1 cellular context compared by ENCODE assay signal in the genomic region with DNA sequence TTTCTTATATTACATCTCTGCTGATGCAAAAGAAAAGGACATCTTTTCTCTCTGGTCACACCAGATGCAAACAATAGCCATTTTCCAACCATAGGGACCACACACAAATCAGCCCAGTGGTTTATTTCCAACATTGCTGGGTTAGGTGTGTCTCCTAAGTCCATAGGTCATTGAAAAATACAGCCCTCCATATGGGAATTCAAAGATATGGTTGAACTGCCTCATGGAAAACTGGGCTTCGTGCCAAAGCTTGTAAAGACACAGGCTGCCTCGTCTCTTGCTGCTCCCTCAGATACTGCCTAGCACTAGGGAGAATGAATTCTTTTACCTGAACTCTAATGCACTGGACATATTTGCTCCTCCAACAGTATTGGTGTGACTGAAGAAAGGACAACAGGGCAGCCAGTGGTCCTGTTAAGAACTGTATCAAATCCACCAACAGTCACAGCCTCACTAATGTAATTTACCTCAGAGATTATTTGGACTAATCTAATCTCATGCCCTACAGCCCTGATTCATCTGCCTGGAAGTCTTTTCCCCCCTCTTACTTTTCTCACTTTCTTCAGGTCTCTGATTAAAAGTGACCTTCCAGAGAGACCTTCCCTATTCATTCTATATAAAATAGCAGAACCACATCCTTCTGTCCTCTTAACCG.
TF ChIP-seq lines count a peak whose summit lies in the region.

No MANE protein-coding gene starts in this region.

TF ChIP-seq in HepG2, 621 proteins besides CTCF, POLR2A, EP300 and RAD21:
- TF ChIP-seq, protein P1, sequence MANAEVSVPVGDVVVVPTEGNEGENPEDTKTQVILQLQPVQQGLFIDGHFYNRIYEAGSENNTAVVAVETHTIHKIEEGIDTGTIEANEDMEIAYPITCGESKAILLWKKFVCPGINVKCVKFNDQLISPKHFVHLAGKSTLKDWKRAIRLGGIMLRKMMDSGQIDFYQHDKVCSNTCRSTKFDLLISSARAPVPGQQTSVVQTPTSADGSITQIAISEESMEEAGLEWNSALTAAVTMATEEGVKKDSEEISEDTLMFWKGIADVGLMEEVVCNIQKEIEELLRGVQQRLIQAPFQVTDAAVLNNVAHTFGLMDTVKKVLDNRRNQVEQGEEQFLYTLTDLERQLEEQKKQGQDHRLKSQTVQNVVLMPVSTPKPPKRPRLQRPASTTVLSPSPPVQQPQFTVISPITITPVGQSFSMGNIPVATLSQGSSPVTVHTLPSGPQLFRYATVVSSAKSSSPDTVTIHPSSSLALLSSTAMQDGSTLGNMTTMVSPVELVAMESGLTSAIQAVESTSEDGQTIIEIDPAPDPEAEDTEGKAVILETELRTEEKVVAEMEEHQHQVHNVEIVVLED (CRISPR knock-in tag; IDR thresholded peaks at IDR 0.05; ENCODE audit: borderline replicate concordance): no peak
- no peak for TF ChIP-seq ZNF280B (CRISPR knock-in tag; IDR thresholded peaks at IDR 0.05; ENCODE audit: borderline replicate concordance)
- TF ChIP-seq REPIN1 (CRISPR knock-in tag; IDR thresholded peaks at IDR 0.05; ENCODE audit: borderline replicate concordance, low read depth): no peak
- TF ChIP-seq FIP1L1 (IDR thresholded peaks at IDR 0.05; ENCODE audit: borderline replicate concordance, insufficient read depth, low read depth, low read length): no peak
- no peak for TF ChIP-seq NR2F2 (IDR thresholded peaks at IDR 0.05; ENCODE audit: borderline replicate concordance, low read depth)
- TF ChIP-seq TFDP2 (CRISPR knock-in tag; IDR thresholded peaks at IDR 0.05): no peak
- no peak for TF ChIP-seq HOXA5 (CRISPR knock-in tag; IDR thresholded peaks at IDR 0.05)
- TF ChIP-seq MIXL1 (CRISPR knock-in tag; IDR thresholded peaks at IDR 0.05): no peak
- TF ChIP-seq ZNF326 (CRISPR knock-in tag; IDR thresholded peaks at IDR 0.05; ENCODE audit: borderline replicate concordance): no peak
- TF ChIP-seq FOSL1 (CRISPR knock-in tag; IDR thresholded peaks at IDR 0.05; ENCODE audit: borderline replicate concordance): no peak
- TF ChIP-seq ETV5 (CRISPR knock-in tag; IDR thresholded peaks at IDR 0.05; ENCODE audit: borderline replicate concordance): no peak
- TF ChIP-seq MZF1 (CRISPR knock-in tag; IDR thresholded peaks at IDR 0.05; ENCODE audit: borderline replicate concordance): no peak
- TF ChIP-seq TOE1 (CRISPR knock-in tag; IDR thresholded peaks at IDR 0.05): no peak
TF ChIP-seq in HepG2: peak in this region for 0.
